ENCODE assay signal across 9 cellular contexts in genomic region chr3:161104561-161105551, GRCh38. TPM values are rescaled to one million over a fixed set of nuclear protein-coding genes. Genes with fewer than 3 reads are reported as not detected.
DNase-seq lines count a peak whose midpoint lies in the region; ATAC-seq and TF ChIP-seq lines count a peak whose summit lies in the region.
"Had no signal": no experiment of that assay in that cellular context is flagged by ENCODE, and none has a peak within 500 bp of the region (broad histone marks: within the 10 kb centered on the region; RNA-seq: fewer than 3 reads in every experiment).

TSS of gene B3GALNT1 (minus strand) at chr3:161105349. CDS start at chr3:161086754, 18,595 bp downstream.

- peak within 1 kb of the TSS; percentile 67 to 82 for H3K27ac ChIP-seq in thoracic aorta

- peaks cover 0 to 20% of the 10 kb centered on the region in 2 donors for H3K4me1 ChIP-seq in thoracic aorta (ENCODE audit: control insufficient read depth in 1 of 2, low read depth in 2 of 2)

- H3K9me3 ChIP-seq in thoracic aorta, result no peaks in the 10 kb centered on the region

- TF ChIP-seq CTCF in HFFc6 (IDR thresholded peaks at IDR 0.05) (no peak), fibroblast of pulmonary artery (IDR thresholded peaks at IDR 0.05; ENCODE audit: low read length, missing control alignments) (no peak), thoracic aorta (IDR thresholded peaks at IDR 0.05) (no peak)

- H3K4me3 Mint-ChIP-seq in HFFc6, result peak within 1 kb of the TSS; percentile 83
- H3K4me3 Mint-ChIP-seq in activated T-cell treated with anti-CD3 and anti-CD28 coated beads, Interleukin-2, amount 50 U/mL, for 72 hours, result peak within 1 kb of the TSS; percentile 30 to 85
- H3K4me3 Mint-ChIP-seq in naive thymus-derived CD8-positive, alpha-beta T cell, result peak within 1 kb of the TSS; percentile 64 to 87 (median 78)

- no peaks in the 10 kb centered on the region for H3K27me3 ChIP-seq in thoracic aorta (replicated peaks; ENCODE audit: insufficient read depth)

- H3K36me3 ChIP-seq in thoracic aorta, result peaks cover 2% of the 10 kb centered on the region

- ATAC-seq in activated T-cell treated with anti-CD3 and anti-CD28 coated beads, Interleukin-2, amount 50 U/mL, for 72 hours (replicated peaks in 1 of 2), result peak; percentile 85
- ATAC-seq in naive thymus-derived CD8-positive, alpha-beta T cell, result peak; percentile 79 to 81
- peak; percentile 63 for ATAC-seq in thoracic aorta (ENCODE audit: insufficient number of reproducible peaks, low FRiP score, low read depth)

- H3K9me3 Mint-ChIP-seq in HFFc6, result no peaks in the 10 kb centered on the region
- H3K9me3 Mint-ChIP-seq in activated T-cell treated with anti-CD3 and anti-CD28 coated beads, Interleukin-2, amount 50 U/mL, for 72 hours, result no peaks in the 10 kb centered on the region
- no peaks in the 10 kb centered on the region for H3K9me3 Mint-ChIP-seq in naive thymus-derived CD8-positive, alpha-beta T cell

- H3K27ac Mint-ChIP-seq in HFFc6, result peak within 1 kb of the TSS; percentile 38; the same call in 1 of the 2 replicates
- no peak within 1 kb of the TSS for H3K27ac Mint-ChIP-seq in activated T-cell treated with anti-CD3 and anti-CD28 coated beads, Interleukin-2, amount 50 U/mL, for 72 hours
- H3K27ac Mint-ChIP-seq in naive thymus-derived CD8-positive, alpha-beta T cell, result peak within 1 kb of the TSS in 5 of 10 donors; percentile 31 to 86 (median 72)

- H3K4me3 ChIP-seq in fibroblast of pulmonary artery (replicated peaks; ENCODE audit: low read depth, low read length) (peak within 1 kb of the TSS; percentile 70), thoracic aorta (peak within 1 kb of the TSS; percentile 92)

- H3K36me3 Mint-ChIP-seq in HFFc6 (ENCODE audit: low read depth), result no peaks in the 10 kb centered on the region
- H3K36me3 Mint-ChIP-seq in activated T-cell treated with anti-CD3 and anti-CD28 coated beads, Interleukin-2, amount 50 U/mL, for 72 hours (ENCODE audit: insufficient read depth in 2 of 2), result peaks cover 0 to 2% of the 10 kb centered on the region in 2 donors
- no peaks in the 10 kb centered on the region for H3K36me3 Mint-ChIP-seq in naive thymus-derived CD8-positive, alpha-beta T cell

- H3K4me1 Mint-ChIP-seq in HFFc6 (ENCODE audit: low read depth), result no peaks in the 10 kb centered on the region; the same call in 1 of the 2 replicates
- peaks cover 11% of the 10 kb centered on the region for H3K4me1 Mint-ChIP-seq in activated T-cell treated with anti-CD3 and anti-CD28 coated beads, Interleukin-2, amount 50 U/mL, for 72 hours (ENCODE audit: low read depth)
- H3K4me1 Mint-ChIP-seq in naive thymus-derived CD8-positive, alpha-beta T cell, result peaks cover 6 to 17% (median 11%) of the 10 kb centered on the region in 4 donors

- DNase-seq in NCI-H524 (lab: John Stamatoyannopoulos, UW), result peak; percentile 66 to 71
- no peak for DNase-seq in NCI-H524 treated with DMSO at 0.1 percent for 48 hours (lab: John Stamatoyannopoulos, UW)
- no peak for DNase-seq in HFFc6
- DNase-seq in NCI-H146 treated with DMSO at 0.1 percent for 48 hours (lab: John Stamatoyannopoulos, UW; ENCODE audit: unreplicated experiment), result peak; percentile 82
- DNase-seq in activated T-cell treated with anti-CD3 and anti-CD28 coated beads, Interleukin-2, amount 50 U/mL, for 72 hours, result peak; percentile 40 to 42
- DNase-seq in fibroblast of pulmonary artery (ENCODE audit: low read depth), result peak; percentile 71
- peak in 9 of 10 donors; percentile 3 to 62 (median 16) for DNase-seq in naive thymus-derived CD8-positive, alpha-beta T cell
- no peak for DNase-seq in thoracic aorta (ENCODE audit: low spot score)
- DNase-seq: DND-41 had no signal

- peaks cover 3% of the 10 kb centered on the region; the same call in 1 of the 2 replicates for H3K27me3 Mint-ChIP-seq in HFFc6 (ENCODE audit: insufficient read depth)
- peaks cover 28% of the 10 kb centered on the region for H3K27me3 Mint-ChIP-seq in activated T-cell treated with anti-CD3 and anti-CD28 coated beads, Interleukin-2, amount 50 U/mL, for 72 hours (ENCODE audit: low read depth)
- peaks cover 11 to 29% (median 16%) of the 10 kb centered on the region in 5 donors for H3K27me3 Mint-ChIP-seq in naive thymus-derived CD8-positive, alpha-beta T cell

- POLR2A ChIA-PET in naive thymus-derived CD8-positive, alpha-beta T cell (lab: Charles Lee), result interaction anchor here (1.5 kb wide), 1 partner anchor 116 kb away, joined by 4 read pairs; the partner anchor contains the start of gene NMD3

RNA-seq across cellular contexts. Expression of gene B3GALNT1, which starts in this region (rescaled TPM):
- 1 to 10 TPM in 2 of 6 experiments, under 1 TPM in 4; 0.37 to 3.8 (median 0.66) TPM for total RNA-seq in HFFc6 (2021; fragmentation: NEBNext Ultra II Directional; extraction: Animal tissue kit (Norgen Biotek cat#: 25700))
- total RNA-seq in activated T-cell treated with anti-CD3 and anti-CD28 coated beads, Interleukin-2, amount 50 U/mL, for 72 hours, result 1 to 10 TPM; 1.9 to 2.7 TPM
- total RNA-seq in naive thymus-derived CD8-positive, alpha-beta T cell, result 1 to 10 TPM; 2.3 to 3.7 TPM
- 1 to 10 TPM in 2 of 3 donors, under 1 TPM in 1; 0.17 to 2.7 (median 2.5) TPM for polyA plus RNA-seq in naive thymus-derived CD8-positive, alpha-beta T cell
- total RNA-seq in thoracic aorta, result 10 to 100 TPM; 13.8 to 16.4 TPM

Comparison
In these comparisons a context has a peak if more than half of its experiments do, and no peak if none do; other contexts are left out.
1. DNase-seq: peak in NCI-H524 (2 of 2), NCI-H146 treated with DMSO at 0.1 percent for 48 hours (single experiment), activated T-cell treated with anti-CD3 and anti-CD28 coated beads, Interleukin-2, amount 50 U/mL, for 72 hours (2 of 2), fibroblast of pulmonary artery (single experiment) and naive thymus-derived CD8-positive, alpha-beta T cell (9 of 10); none in NCI-H524 treated with DMSO at 0.1 percent for 48 hours (single experiment), HFFc6 (single experiment) and thoracic aorta (single experiment).
2. Peak in every context shown above with its lines, with median percentiles within 50 percentile points of each other: H3K4me3 Mint-ChIP-seq and ATAC-seq.